Comparison of ENCODE assay signal across 19 cellular contexts in the genomic region with DNA sequence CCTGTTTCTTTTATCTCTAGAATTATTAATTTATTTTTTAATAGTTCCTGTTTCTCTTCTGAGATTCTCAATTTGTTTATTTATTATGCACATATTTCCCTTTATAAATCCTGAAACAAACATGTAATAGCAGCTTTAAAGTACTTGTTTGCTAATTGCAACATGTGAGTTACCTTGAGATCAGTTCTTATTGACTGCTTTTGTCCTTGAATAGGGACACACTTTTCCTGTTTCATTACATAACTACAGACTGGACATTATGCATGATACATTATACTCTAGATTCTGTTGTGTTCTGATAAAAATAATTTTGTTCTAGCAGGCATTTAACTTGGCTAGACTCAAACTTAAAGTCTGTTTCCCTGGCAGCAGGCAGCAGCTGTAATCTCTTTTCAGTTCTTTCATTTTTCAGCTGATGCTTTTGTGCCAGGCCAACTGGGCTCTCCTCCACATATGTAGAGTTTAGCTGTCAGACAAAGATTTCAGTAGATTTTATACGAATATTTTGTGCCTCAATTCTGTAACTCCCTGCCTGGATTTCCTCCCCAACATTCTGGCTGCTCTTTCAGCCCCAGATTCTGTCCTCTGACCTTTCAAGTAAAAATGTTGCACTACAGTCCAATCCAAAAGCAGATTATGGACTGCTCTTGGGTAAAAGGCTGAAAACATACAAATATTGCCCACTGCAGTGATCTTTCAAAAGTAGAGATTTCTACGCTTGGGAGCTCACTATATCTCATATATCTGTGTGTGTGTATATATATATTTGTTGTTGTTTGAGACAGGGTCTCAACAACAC.
"Had no signal": no experiment of that assay in that cellular context is flagged by ENCODE, and none has a peak within 500 bp of the region (broad histone marks: within the 10 kb centered on the region; RNA-seq: fewer than 3 reads in every experiment).

No MANE protein-coding gene starts in this region.

- H3K4me3 Mint-ChIP-seq: activated naive CD8-positive, alpha-beta T cell treated with anti-CD3 and anti-CD28 coated beads, Interleukin-2, amount 50 U/mL, for 24 hours; endodermal cell; naive thymus-derived CD4-positive, alpha-beta T cell had no signal

- H3K27ac Mint-ChIP-seq: activated naive CD8-positive, alpha-beta T cell treated with anti-CD3 and anti-CD28 coated beads, Interleukin-2, amount 50 U/mL, for 24 hours; endodermal cell; naive thymus-derived CD4-positive, alpha-beta T cell had no signal

- H3K4me3 ChIP-seq: ascending aorta, dorsolateral prefrontal cortex, gastroesophageal sphincter, lung, mucosa of descending colon, skin epidermis had no signal

- H3K36me3 Mint-ChIP-seq: naive thymus-derived CD4-positive, alpha-beta T cell had no signal

- H3K4me1 Mint-ChIP-seq: naive thymus-derived CD4-positive, alpha-beta T cell had no signal

- DNase-seq: activated CD4-positive, CD25-positive, alpha-beta regulatory T cell; activated naive CD4-positive, alpha-beta T cell; activated naive CD8-positive, alpha-beta T cell treated with anti-CD3 and anti-CD28 coated beads, Interleukin-2, amount 50 U/mL, for 24 hours; endodermal cell; hippocampal formation; kidney glomerular epithelial cell; mucosa of descending colon; naive thymus-derived CD4-positive, alpha-beta T cell; retina; stimulated activated CD4-positive, alpha-beta T cell treated with anti-CD3 and anti-CD28 coated beads, Interleukin-4, amount 100 ng/mL, for 24 hours; stimulated activated naive CD4-positive, alpha-beta T cell; substantia nigra; SW 1271; trophoblast cell had no signal

- H3K9me3 Mint-ChIP-seq: activated naive CD8-positive, alpha-beta T cell treated with anti-CD3 and anti-CD28 coated beads, Interleukin-2, amount 50 U/mL, for 24 hours; endodermal cell had no signal
